26 cellular contexts compared by ENCODE assay signal in the genomic region with DNA sequence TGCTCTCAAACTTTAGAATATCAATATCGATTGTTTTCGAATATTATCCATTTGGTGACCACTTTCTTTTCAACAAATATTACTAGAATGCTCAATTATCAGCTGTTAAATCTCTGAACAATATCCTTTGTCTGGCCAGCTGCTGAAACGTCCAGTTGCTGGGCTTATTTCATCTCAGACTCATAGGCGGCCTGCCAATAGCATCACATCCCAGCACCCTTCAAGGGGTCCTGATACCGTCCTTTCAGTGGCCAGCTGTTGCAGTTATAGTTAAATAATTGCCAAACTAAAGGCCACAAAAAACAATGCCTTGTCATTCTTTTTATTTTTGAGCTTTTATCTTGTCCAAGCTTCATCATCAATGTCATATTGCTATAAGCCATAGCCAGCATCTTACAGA.
"Had no signal": no experiment of that assay in that cellular context is flagged by ENCODE, and none has a peak within 500 bp of the region (broad histone marks: within the 10 kb centered on the region; RNA-seq: fewer than 3 reads in every experiment).

No MANE protein-coding gene starts in this region.

- H3K27me3 ChIP-seq: brain microvascular endothelial cell, cardiac muscle cell, MG63 had no signal

- H3K4me2 ChIP-seq: SK-N-SH had no signal

- H3K9me3 Mint-ChIP-seq: activated naive CD4-positive, alpha-beta T cell treated with anti-CD3 and anti-CD28 coated beads, Interleukin-2, amount 10 ng/mL, durations not matched to agents 7 days and 5 days; activated naive CD8-positive, alpha-beta T cell treated with anti-CD3 and anti-CD28 coated beads for 36 hours had no signal

- H3K9ac ChIP-seq: SK-N-SH had no signal

- H3K9me3 ChIP-seq: MG63, SK-N-SH had no signal

- H3K36me3 ChIP-seq: brain microvascular endothelial cell, cardiac muscle cell, MG63 had no signal

- DNase-seq: activated CD4-positive, alpha-beta memory T cell treated with anti-CD3 and anti-CD28 coated beads, Interleukin-2, amount 10 ng/mL, durations not matched to agents 7 days and 5 days; activated CD4-positive, alpha-beta T cell treated with anti-CD3 and anti-CD28 coated beads, Interleukin-2, amount 50 U/mL, for 1 hour; activated CD4-positive, CD25-positive, alpha-beta regulatory T cell; activated gamma-delta T cell treated with Interleukin-2 at 50 U/mL for 16 hours; activated naive CD4-positive, alpha-beta T cell treated with anti-CD3 and anti-CD28 coated beads, Interleukin-2, amount 10 ng/mL, durations not matched to agents 7 days and 5 days; activated naive CD8-positive, alpha-beta T cell treated with anti-CD3 and anti-CD28 coated beads for 36 hours; activated T-cell treated with anti-CD3 and anti-CD28 coated beads for 4 hours; activated T-cell treated with anti-CD3 and anti-CD28 coated beads, Interleukin-2, amount 50 U/mL, for 48 hours; brain microvascular endothelial cell; MG63; MV-4-11; NCI-H1092 treated with DMSO at 0.1 percent for 48 hours; NCI-H146; NCI-H187 treated with DMSO at 0.1 percent for 48 hours; NCI-H2171 treated with DMSO at 0.1 percent for 48 hours; NCI-H345; NCI-H510A; NCI-H526 treated with DMSO at 0.1 percent for 48 hours; NCI-H82; OCI-M1; RPMI8226; SK-N-SH; T-helper 1 cell had no signal

- H3K4me3 ChIP-seq: cardiac muscle cell, MG63 had no signal

- H3K4me3 Mint-ChIP-seq: activated CD4-positive, alpha-beta memory T cell treated with anti-CD3 and anti-CD28 coated beads, Interleukin-2, amount 10 ng/mL, durations not matched to agents 7 days and 5 days; activated naive CD4-positive, alpha-beta T cell treated with anti-CD3 and anti-CD28 coated beads, Interleukin-2, amount 10 ng/mL, durations not matched to agents 7 days and 5 days; activated naive CD8-positive, alpha-beta T cell treated with anti-CD3 and anti-CD28 coated beads for 36 hours; activated T-helper 17 cell treated with anti-CD3 and anti-CD28 coated beads, Interleukin-2, amount 50 U/mL, for 72 hours had no signal

- H3K27me3 Mint-ChIP-seq: activated CD4-positive, alpha-beta memory T cell treated with anti-CD3 and anti-CD28 coated beads, Interleukin-2, amount 10 ng/mL, durations not matched to agents 7 days and 5 days; activated naive CD4-positive, alpha-beta T cell treated with anti-CD3 and anti-CD28 coated beads, Interleukin-2, amount 10 ng/mL, durations not matched to agents 7 days and 5 days; activated naive CD8-positive, alpha-beta T cell treated with anti-CD3 and anti-CD28 coated beads for 36 hours; activated T-helper 17 cell treated with anti-CD3 and anti-CD28 coated beads, Interleukin-2, amount 50 U/mL, for 72 hours had no signal

- H3K4me1 Mint-ChIP-seq: activated CD4-positive, alpha-beta memory T cell treated with anti-CD3 and anti-CD28 coated beads, Interleukin-2, amount 10 ng/mL, durations not matched to agents 7 days and 5 days; activated naive CD4-positive, alpha-beta T cell treated with anti-CD3 and anti-CD28 coated beads, Interleukin-2, amount 10 ng/mL, durations not matched to agents 7 days and 5 days; activated naive CD8-positive, alpha-beta T cell treated with anti-CD3 and anti-CD28 coated beads for 36 hours; activated T-helper 17 cell treated with anti-CD3 and anti-CD28 coated beads, Interleukin-2, amount 50 U/mL, for 72 hours had no signal

- H3K27ac ChIP-seq: brain microvascular endothelial cell, cardiac muscle cell, VCaP had no signal

- H3K27ac Mint-ChIP-seq: activated CD4-positive, alpha-beta memory T cell treated with anti-CD3 and anti-CD28 coated beads, Interleukin-2, amount 10 ng/mL, durations not matched to agents 7 days and 5 days; activated naive CD4-positive, alpha-beta T cell treated with anti-CD3 and anti-CD28 coated beads, Interleukin-2, amount 10 ng/mL, durations not matched to agents 7 days and 5 days; activated naive CD8-positive, alpha-beta T cell treated with anti-CD3 and anti-CD28 coated beads for 36 hours; activated T-helper 17 cell treated with anti-CD3 and anti-CD28 coated beads, Interleukin-2, amount 50 U/mL, for 72 hours had no signal

- H3K36me3 Mint-ChIP-seq: activated naive CD4-positive, alpha-beta T cell treated with anti-CD3 and anti-CD28 coated beads, Interleukin-2, amount 10 ng/mL, durations not matched to agents 7 days and 5 days; activated naive CD8-positive, alpha-beta T cell treated with anti-CD3 and anti-CD28 coated beads for 36 hours had no signal
